In genomic region chr11:38971141-38971540, GRCh38 we compare ENCODE assay signal across 22 cellular contexts.
A peak's percentile ranks its signal among the peaks of the same experiment; 100 is the strongest.
DNase-seq lines count a peak whose midpoint lies in the region; ATAC-seq, FAIRE-seq and TF ChIP-seq lines count a peak whose summit lies in the region.
"Had no signal": no experiment of that assay in that cellular context is flagged by ENCODE, and none has a peak within 500 bp of the region (broad histone marks: within the 10 kb centered on the region; RNA-seq: fewer than 3 reads in every experiment).

No MANE protein-coding gene starts in this region.

- no peak overlapping the region for H3K4me3 ChIP-seq in RWPE2 (ENCODE audit: severe bottlenecking)
- no peak overlapping the region for H3K4me3 ChIP-seq in keratinocyte (ENCODE audit: control insufficient read depth in 2 of 3, extremely low read depth in 1 of 3, insufficient read depth in 2 of 3, low read depth in 1 of 3, low read length in 3 of 3)
- H3K4me3 ChIP-seq in ascending aorta = no peak overlapping the region
- no peak overlapping the region for H3K4me3 ChIP-seq in prostate gland

- no peaks in the 10 kb centered on the region for H3K9me3 Mint-ChIP-seq in activated CD4-positive, alpha-beta memory T cell treated with anti-CD3 and anti-CD28 coated beads, Interleukin-2, amount 10 ng/mL, durations not matched to agents 7 days and 5 days

- no peaks in the 10 kb centered on the region for H3K79me2 ChIP-seq in keratinocyte (ENCODE audit: control insufficient read depth, insufficient read depth, low read length)

- no peak overlapping the region for H3K9ac ChIP-seq in keratinocyte (ENCODE audit: control insufficient read depth, extremely low read depth, insufficient read depth, low read length)

- no peaks in the 10 kb centered on the region for H4K20me1 ChIP-seq in keratinocyte (ENCODE audit: control insufficient read depth, extremely low read depth, insufficient read depth, low read length)

- H3K4me3 Mint-ChIP-seq in activated CD4-positive, alpha-beta memory T cell treated with anti-CD3 and anti-CD28 coated beads, Interleukin-2, amount 10 ng/mL, durations not matched to agents 7 days and 5 days = no peak overlapping the region
- H3K4me3 Mint-ChIP-seq: B cell, HFFc6 had no signal

- POLR2A ChIA-PET in activated CD4-positive, alpha-beta memory T cell treated with anti-CD3 and anti-CD28 coated beads, Interleukin-2, amount 10 ng/mL, durations not matched to agents 7 days and 5 days (lab: Charles Lee) = no interaction called here

- H3K9me3 ChIP-seq in RWPE2 (ENCODE audit: severe bottlenecking) = no peaks in the 10 kb centered on the region
- no peaks in the 10 kb centered on the region for H3K9me3 ChIP-seq in keratinocyte (ENCODE audit: control insufficient read depth, low read depth, low read length)
- no peaks in the 10 kb centered on the region for H3K9me3 ChIP-seq in ascending aorta
- no peaks in the 10 kb centered on the region for H3K9me3 ChIP-seq in prostate gland

- no peaks in the 10 kb centered on the region for H3K36me3 Mint-ChIP-seq in activated CD4-positive, alpha-beta memory T cell treated with anti-CD3 and anti-CD28 coated beads, Interleukin-2, amount 10 ng/mL, durations not matched to agents 7 days and 5 days (ENCODE audit: low read depth)

- H3K9me1 ChIP-seq in keratinocyte (ENCODE audit: control insufficient read depth, extremely low read depth, insufficient read depth, low read length) = no peaks in the 10 kb centered on the region

- TF ChIP-seq CTCF in RWPE2 (IDR thresholded peaks at IDR 0.05; ENCODE audit: poor library complexity, severe bottlenecking) = no peak
- no peak for TF ChIP-seq CTCF in keratinocyte (optimal IDR thresholded peaks at IDR 0.05 in 1 of 3, IDR thresholded peaks at IDR 0.05 in 1 of 3, conservative IDR thresholded peaks at IDR 0.05 in 1 of 3; ENCODE audit: extremely low read depth in 1 of 3, insufficient read depth in 2 of 3, low read length in 3 of 3)
- no peak for TF ChIP-seq CTCF in ascending aorta (IDR thresholded peaks at IDR 0.05)
- TF ChIP-seq CTCF in prostate gland (IDR thresholded peaks at IDR 0.05) = no peak

- peak overlapping the region; percentile 22 for H3K4me2 ChIP-seq in keratinocyte (ENCODE audit: control insufficient read depth, extremely low read depth, insufficient read depth, low read depth, low read length)

- H3K27ac Mint-ChIP-seq in activated CD4-positive, alpha-beta memory T cell treated with anti-CD3 and anti-CD28 coated beads, Interleukin-2, amount 10 ng/mL, durations not matched to agents 7 days and 5 days = no peak overlapping the region
- H3K27ac Mint-ChIP-seq: B cell, HFFc6 had no signal

- CTCF ChIA-PET in activated CD4-positive, alpha-beta memory T cell treated with anti-CD3 and anti-CD28 coated beads, Interleukin-2, amount 10 ng/mL, durations not matched to agents 7 days and 5 days (lab: Charles Lee) = no interaction called here

- H3K4me1 ChIP-seq in RWPE2 (ENCODE audit: insufficient read depth, poor library complexity, severe bottlenecking) = peaks cover 11% of the 10 kb centered on the region
- peaks cover 3% of the 10 kb centered on the region for H3K4me1 ChIP-seq in keratinocyte (ENCODE audit: control insufficient read depth, extremely low read depth, insufficient read depth, low read length)
- H3K4me1 ChIP-seq in ascending aorta = no peaks in the 10 kb centered on the region
- H3K4me1 ChIP-seq in prostate gland (replicated peaks) = no peaks in the 10 kb centered on the region
- H3K4me1 ChIP-seq: Caco-2 had no signal

- dilution Hi-C loops in keratinocyte (cut with MboI; ENCODE audit: extremely low pct_ligation_motif_present, low sequenced_read_pairs) = no loop called here

- peak; percentile 80 for FAIRE-seq in keratinocyte (lab: Jason Lieb, UNC)
- FAIRE-seq: RCC 7860 had no signal

- no peaks in the 10 kb centered on the region for H3K36me3 ChIP-seq in RWPE2 (ENCODE audit: low read depth)
- H3K36me3 ChIP-seq in keratinocyte (ENCODE audit: control insufficient read depth in 2 of 2, extremely low read depth in 1 of 2, insufficient read depth in 2 of 2, low read length in 2 of 2) = no peaks in the 10 kb centered on the region
- H3K36me3 ChIP-seq in ascending aorta = no peaks in the 10 kb centered on the region
- H3K36me3 ChIP-seq in prostate gland = no peaks in the 10 kb centered on the region

- no peaks in the 10 kb centered on the region for H3K4me1 Mint-ChIP-seq in activated CD4-positive, alpha-beta memory T cell treated with anti-CD3 and anti-CD28 coated beads, Interleukin-2, amount 10 ng/mL, durations not matched to agents 7 days and 5 days
- H3K4me1 Mint-ChIP-seq: B cell had no signal

- DNase-seq in A172 (ENCODE audit: low spot score) (peak; percentile 10), HPDE6-E6E7 (ENCODE audit: extremely low spot score) (peak; percentile 76), RWPE2 (ENCODE audit: low spot score) (no peak), keratinocyte (ENCODE audit: low read depth, low spot score) (peak; percentile 23), midbrain (lab: John Stamatoyannopoulos, UW) (no peak), ascending aorta (ENCODE audit: low spot score in 2 of 2) (no peak), prostate gland (ENCODE audit: low spot score) (no peak)
- no peak for DNase-seq in activated CD4-positive, alpha-beta memory T cell treated with anti-CD3 and anti-CD28 coated beads, Interleukin-2, amount 10 ng/mL, durations not matched to agents 7 days and 5 days
- DNase-seq: 8988T; Caco-2; DMS53; H7; HFFc6; NCI-H1105 treated with DMSO at 0.1 percent for 48 hours; NCI-H1694; NCI-H2081 treated with DMSO at 0.1 percent for 48 hours; NCI-H446 treated with DMSO at 0.1 percent for 48 hours; NK-92 treated with Interleukin-12 subunit alpha and Interleukin-12 subunit beta, amount 100 ng/mL, for 24 hours; SIG-M5 had no signal

- H3K27me3 ChIP-seq in RWPE2 (ENCODE audit: insufficient read depth, poor library complexity, severe bottlenecking) = no peaks in the 10 kb centered on the region
- H3K27me3 ChIP-seq in keratinocyte (ENCODE audit: control insufficient read depth, extremely low read depth, insufficient read depth, low read length) = no peaks in the 10 kb centered on the region
- no peaks in the 10 kb centered on the region for H3K27me3 ChIP-seq in ascending aorta
- H3K27me3 ChIP-seq in prostate gland (replicated peaks; ENCODE audit: insufficient read depth) = no peaks in the 10 kb centered on the region

- no peak overlapping the region for H2AFZ ChIP-seq in keratinocyte (ENCODE audit: control insufficient read depth, low read length)

- intact Hi-C loops in ascending aorta (cut with DNase I) = no loop called here
- intact Hi-C loops in prostate gland (cut with DNase I) = no loop called here

- TF ChIP-seq POLR2A in prostate gland (IDR thresholded peaks at IDR 0.05) = no peak

- H3K27me3 Mint-ChIP-seq in activated CD4-positive, alpha-beta memory T cell treated with anti-CD3 and anti-CD28 coated beads, Interleukin-2, amount 10 ng/mL, durations not matched to agents 7 days and 5 days = no peaks in the 10 kb centered on the region
- H3K27me3 Mint-ChIP-seq: B cell had no signal

- peak; percentile 87 for ATAC-seq in RWPE2 (ENCODE audit: low read depth)

- H3K27ac ChIP-seq in RWPE2 (ENCODE audit: poor library complexity, severe bottlenecking) (no peak overlapping the region), keratinocyte (ENCODE audit: control insufficient read depth, insufficient read depth, low read length) (no peak overlapping the region), ascending aorta (no peak overlapping the region), prostate gland (no peak overlapping the region)
- H3K27ac ChIP-seq: HL-60 had no signal

- WGBS in prostate gland = 81% methylated on average over 6 of the region's 6 CpGs

Comparison
In these comparisons a context has a peak if more than half of its experiments do, and no peak if none do; other contexts are left out.
1. DNase-seq: peak in A172 (single experiment), HPDE6-E6E7 (single experiment) and keratinocyte (single experiment); none in RWPE2 (single experiment), midbrain (single experiment), ascending aorta (0 of 2), prostate gland (single experiment) and activated CD4-positive, alpha-beta memory T cell treated with anti-CD3 and anti-CD28 coated beads, Interleukin-2, amount 10 ng/mL, durations not matched to agents 7 days and 5 days (single experiment).